8 cellular contexts compared by ENCODE assay signal in the genomic region with DNA sequence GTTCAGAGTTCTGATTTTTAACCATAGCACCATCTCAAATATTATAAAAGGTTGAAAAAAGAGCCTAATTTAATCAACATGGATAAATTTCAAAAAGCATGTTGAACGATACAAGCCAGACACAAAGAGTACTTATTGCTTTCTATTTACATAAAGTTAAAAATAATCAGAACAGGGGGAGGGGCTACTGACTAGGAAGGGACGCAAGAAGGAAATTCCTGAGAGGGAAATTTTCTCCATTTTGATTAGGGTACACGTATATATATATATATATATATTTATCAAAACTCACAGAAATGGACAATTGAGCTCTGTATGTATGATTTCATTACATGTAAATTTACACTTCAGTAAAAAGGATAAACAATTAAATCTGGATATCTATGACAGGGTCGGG. TPM values are rescaled to one million over a fixed set of nuclear protein-coding genes. Genes with fewer than 3 reads are reported as not detected.
DNase-seq lines count a peak whose midpoint lies in the region; ATAC-seq and TF ChIP-seq lines count a peak whose summit lies in the region.

No MANE protein-coding gene starts in this region.

- DNase-seq in AG10803 (ENCODE audit: low read depth) (peak; percentile 15), NCI-H748 (lab: John Stamatoyannopoulos, UW; ENCODE audit: unreplicated experiment) (peak; percentile 52), colonic mucosa (no peak), mesothelial cell of epicardium (ENCODE audit: low spot score in 2 of 2, unreplicated experiment in 2 of 2) (no peak), AG20443 (ENCODE audit: low spot score) (no peak)

- no peaks in the 10 kb centered on the region for H3K36me3 Mint-ChIP-seq in mesothelial cell of epicardium

- H3K36me3 ChIP-seq in colonic mucosa = no peaks in the 10 kb centered on the region

- H3K4me1 Mint-ChIP-seq in mesothelial cell of epicardium = peaks cover 4% of the 10 kb centered on the region

- H3K9ac ChIP-seq in colonic mucosa (ENCODE audit: low read depth in 2 of 2, low read length in 2 of 2) = peak overlapping the region in 1 of 2 donors; percentile 33

- no peaks in the 10 kb centered on the region for H3K9me3 ChIP-seq in colonic mucosa

- H3K4me3 ChIP-seq in AG10803 (ENCODE audit: low read length) (peak overlapping the region; percentile 74), colonic mucosa (peak overlapping the region; percentile 53)

- peak overlapping the region; percentile 90 for H3K4me3 Mint-ChIP-seq in mesothelial cell of epicardium

- peak overlapping the region; percentile 47 for H3K27ac ChIP-seq in colonic mucosa

- peak overlapping the region; percentile 95 for H3K27ac Mint-ChIP-seq in mesothelial cell of epicardium

- no peaks in the 10 kb centered on the region for H3K27me3 ChIP-seq in colonic mucosa

- H3K27me3 Mint-ChIP-seq in mesothelial cell of epicardium (ENCODE audit: low read depth) = no peaks in the 10 kb centered on the region

- intact Hi-C loops in colonic mucosa (cut with DNase I) = no loop called here

- ATAC-seq in GM19438 (IDR thresholded peaks at IDR 0.05; ENCODE audit: low read depth, unreplicated experiment) (peak; percentile 18), GM18907 (IDR thresholded peaks at IDR 0.05; ENCODE audit: unreplicated experiment) (no peak), GM18873 (IDR thresholded peaks at IDR 0.05; ENCODE audit: low FRiP score, unreplicated experiment) (no peak)

- TF ChIP-seq CTCF in AG10803 (conservative IDR thresholded peaks at IDR 0.05; ENCODE audit: low read length) (no peak), colonic mucosa (IDR thresholded peaks at IDR 0.05) (no peak), mesothelial cell of epicardium (IDR thresholded peaks at IDR 0.05; ENCODE audit: unreplicated experiment) (no peak)

- H3K4me1 ChIP-seq in colonic mucosa = no peaks in the 10 kb centered on the region

- no peaks in the 10 kb centered on the region for H3K9me3 Mint-ChIP-seq in mesothelial cell of epicardium

RNA-seq across cellular contexts. Expression of a gene that starts 0.5 kb away (rescaled TPM):
- total RNA-seq in colonic mucosa (1 to 10 TPM; 8.3 to 8.8 TPM), mesothelial cell of epicardium (20.8 to 22.1 TPM (median 21.1 TPM) in 3 replicates)

RNA-seq across cellular contexts. Expression of a gene that starts 16.9 kb away (rescaled TPM):
- total RNA-seq in colonic mucosa = 1 to 10 TPM in 1 of 2 donors, under 1 TPM in 1; 0.66 to 1.5 TPM
- total RNA-seq in mesothelial cell of epicardium = 3.6 to 4.1 TPM (median 3.7 TPM) in 3 replicates

Comparison
In these comparisons a context has a peak if more than half of its experiments do, and no peak if none do; other contexts are left out.
1. DNase-seq: peak in AG10803 (single experiment) and NCI-H748 (single experiment); none in colonic mucosa (single experiment), mesothelial cell of epicardium (0 of 2) and AG20443 (single experiment).